ENCODE assay signal across 8 cellular contexts in genomic region chr3:128681277-128681829, GRCh38.
DNase-seq lines count a peak whose midpoint lies in the region; ATAC-seq and TF ChIP-seq lines count a peak whose summit lies in the region.

No MANE protein-coding gene starts in this region.

- no peaks in the 10 kb centered on the region for H3K36me3 ChIP-seq in mucosa of rectum (ENCODE audit: control insufficient read depth in 2 of 2, insufficient read depth in 2 of 2, low read length in 2 of 2)

- H3K27ac ChIP-seq in mucosa of rectum (ENCODE audit: low read depth in 2 of 2, low read length in 2 of 2): peak overlapping the region; percentile 95 to 96

- DNase-seq in NCI-H1694 treated with DMSO at 0.1 percent for 48 hours (lab: John Stamatoyannopoulos, UW) (peak; percentile 65), NCI-H1694 (lab: John Stamatoyannopoulos, UW) (no peak), NCI-H2227 treated with DMSO at 0.1 percent for 48 hours (lab: John Stamatoyannopoulos, UW) (peak; percentile 58), cardiac fibroblast (ENCODE audit: low read depth in 2 of 2) (peak in 1 of 2 donors; percentile 19)
- no peak for DNase-seq in stimulated activated CD4-positive, alpha-beta T cell treated with anti-CD3 and anti-CD28 coated beads, Interleukin-2, amount 100 ng/mL, for 48 hours
- no peak for DNase-seq in activated CD4-positive, alpha-beta T cell treated with anti-CD3 and anti-CD28 coated beads, Interleukin-2, amount 50 U/mL, for 4 hours

- peak overlapping the region; percentile 90 to 95 for H3K9ac ChIP-seq in mucosa of rectum (ENCODE audit: low read depth in 1 of 2, low read length in 2 of 2)

- H3K27me3 ChIP-seq in mucosa of rectum (ENCODE audit: control insufficient read depth in 2 of 2, insufficient read depth in 2 of 2, low read length in 2 of 2): no peaks in the 10 kb centered on the region

- no peaks in the 10 kb centered on the region for H3K9me3 ChIP-seq in mucosa of rectum (ENCODE audit: control insufficient read depth in 2 of 2, low read length in 2 of 2)

- peak overlapping the region; percentile 55 to 56 for H3K4me3 ChIP-seq in cardiac fibroblast (replicated peaks in 1 of 2; ENCODE audit: low read depth in 2 of 2, low read length in 2 of 2)
- H3K4me3 ChIP-seq in mucosa of rectum (ENCODE audit: low read length in 2 of 2): peak overlapping the region; percentile 74 to 98

- no peak for TF ChIP-seq CTCF in cardiac fibroblast (IDR thresholded peaks at IDR 0.05; ENCODE audit: low read depth, low read length)

- peaks cover 2 to 4% of the 10 kb centered on the region in 2 donors for H3K4me1 ChIP-seq in mucosa of rectum (ENCODE audit: control insufficient read depth in 2 of 2, insufficient read depth in 2 of 2, low read length in 2 of 2)

- ATAC-seq in HG03280 (IDR thresholded peaks at IDR 0.05; ENCODE audit: unreplicated experiment): no peak

Comparison
In these comparisons a context has a peak if more than half of its experiments do, and no peak if none do; other contexts are left out.
1. DNase-seq: peak in NCI-H1694 treated with DMSO at 0.1 percent for 48 hours (single experiment) and NCI-H2227 treated with DMSO at 0.1 percent for 48 hours (single experiment); none in NCI-H1694 (single experiment), stimulated activated CD4-positive, alpha-beta T cell treated with anti-CD3 and anti-CD28 coated beads, Interleukin-2, amount 100 ng/mL, for 48 hours (0 of 2) and activated CD4-positive, alpha-beta T cell treated with anti-CD3 and anti-CD28 coated beads, Interleukin-2, amount 50 U/mL, for 4 hours (0 of 2).